In genomic region chr9:36665921-36666429, GRCh38 we compare ENCODE assay signal across 8 cellular contexts.
A peak's percentile ranks its signal among the peaks of the same experiment; 100 is the strongest.
DNase-seq lines count a peak whose midpoint lies in the region; ATAC-seq and TF ChIP-seq lines count a peak whose summit lies in the region.

No MANE protein-coding gene starts in this region.

- H3K27ac Mint-ChIP-seq in activated CD4-positive, alpha-beta T cell treated with anti-CD3 and anti-CD28 coated beads, Interleukin-2, amount 10 ng/mL, durations not matched to agents 7 days and 5 days: peak overlapping the region; percentile 31
- H3K27ac Mint-ChIP-seq in stimulated activated effector memory CD8-positive, alpha-beta T cell treated with anti-CD3 and anti-CD28 coated beads, Interleukin-12 subunit alpha, Interleukin-12 subunit beta, amount 100 ng/mL, for 72 hours: no peak overlapping the region
- H3K27ac Mint-ChIP-seq in activated T-cell treated with anti-CD3 and anti-CD28 coated beads, Interleukin-2, amount 50 U/mL, for 24 hours: no peak overlapping the region

- DNase-seq in activated CD4-positive, alpha-beta T cell treated with anti-CD3 and anti-CD28 coated beads, Interleukin-2, amount 10 ng/mL, durations not matched to agents 7 days and 5 days: no peak
- no peak for DNase-seq in activated CD4-positive, alpha-beta T cell treated with anti-CD3 and anti-CD28 coated beads for 48 hours
- no peak for DNase-seq in stimulated activated effector memory CD8-positive, alpha-beta T cell treated with anti-CD3 and anti-CD28 coated beads, Interleukin-12 subunit alpha, Interleukin-12 subunit beta, amount 100 ng/mL, for 72 hours (ENCODE audit: low spot score in 2 of 2)
- no peak for DNase-seq in islet precursor cell
- DNase-seq in activated T-cell treated with anti-CD3 and anti-CD28 coated beads, Interleukin-2, amount 50 U/mL, for 24 hours: no peak
- no peak for DNase-seq in Right ventricle myocardium inferior (ENCODE audit: missing footprints)

- no peak overlapping the region for H3K4me3 Mint-ChIP-seq in activated CD4-positive, alpha-beta T cell treated with anti-CD3 and anti-CD28 coated beads, Interleukin-2, amount 10 ng/mL, durations not matched to agents 7 days and 5 days
- no peak overlapping the region for H3K4me3 Mint-ChIP-seq in stimulated activated effector memory CD8-positive, alpha-beta T cell treated with anti-CD3 and anti-CD28 coated beads, Interleukin-12 subunit alpha, Interleukin-12 subunit beta, amount 100 ng/mL, for 72 hours
- H3K4me3 Mint-ChIP-seq in activated T-cell treated with anti-CD3 and anti-CD28 coated beads, Interleukin-2, amount 50 U/mL, for 24 hours: no peak overlapping the region

- peaks cover 24% of the 10 kb centered on the region for H3K4me1 Mint-ChIP-seq in activated CD4-positive, alpha-beta T cell treated with anti-CD3 and anti-CD28 coated beads, Interleukin-2, amount 10 ng/mL, durations not matched to agents 7 days and 5 days
- peaks cover 11% of the 10 kb centered on the region for H3K4me1 Mint-ChIP-seq in stimulated activated effector memory CD8-positive, alpha-beta T cell treated with anti-CD3 and anti-CD28 coated beads, Interleukin-12 subunit alpha, Interleukin-12 subunit beta, amount 100 ng/mL, for 72 hours
- peaks cover 18% of the 10 kb centered on the region for H3K4me1 Mint-ChIP-seq in activated T-cell treated with anti-CD3 and anti-CD28 coated beads, Interleukin-2, amount 50 U/mL, for 24 hours (ENCODE audit: low read depth)

- POLR2A ChIA-PET in activated CD4-positive, alpha-beta T cell treated with anti-CD3 and anti-CD28 coated beads, Interleukin-2, amount 10 ng/mL, durations not matched to agents 7 days and 5 days (lab: Charles Lee): no interaction called here

- H3K9me3 Mint-ChIP-seq in activated CD4-positive, alpha-beta T cell treated with anti-CD3 and anti-CD28 coated beads, Interleukin-2, amount 10 ng/mL, durations not matched to agents 7 days and 5 days: no peaks in the 10 kb centered on the region
- H3K9me3 Mint-ChIP-seq in stimulated activated effector memory CD8-positive, alpha-beta T cell treated with anti-CD3 and anti-CD28 coated beads, Interleukin-12 subunit alpha, Interleukin-12 subunit beta, amount 100 ng/mL, for 72 hours: no peaks in the 10 kb centered on the region
- no peaks in the 10 kb centered on the region for H3K9me3 Mint-ChIP-seq in activated T-cell treated with anti-CD3 and anti-CD28 coated beads, Interleukin-2, amount 50 U/mL, for 24 hours

- no peaks in the 10 kb centered on the region for H3K27me3 Mint-ChIP-seq in activated CD4-positive, alpha-beta T cell treated with anti-CD3 and anti-CD28 coated beads, Interleukin-2, amount 10 ng/mL, durations not matched to agents 7 days and 5 days
- no peaks in the 10 kb centered on the region for H3K27me3 Mint-ChIP-seq in activated T-cell treated with anti-CD3 and anti-CD28 coated beads, Interleukin-2, amount 50 U/mL, for 24 hours

- CTCF ChIA-PET in activated CD4-positive, alpha-beta T cell treated with anti-CD3 and anti-CD28 coated beads, Interleukin-2, amount 10 ng/mL, durations not matched to agents 7 days and 5 days (lab: Charles Lee): interaction anchor here (0.8 kb wide), 1 partner anchor 426 kb away, joined by 6 read pairs; no protein-coding TSS in a partner anchor

- intact Hi-C loops in Right ventricle myocardium inferior (cut with DNase I): no loop called here

- ATAC-seq in HG02981 (IDR thresholded peaks at IDR 0.05; ENCODE audit: unreplicated experiment) (peak; percentile 77), SK-N-SH treated with all-trans-retinoic acid at 6 μM for 48 hours (peak; percentile 62), Right ventricle myocardium inferior (no peak)
- ATAC-seq in stimulated activated effector memory CD8-positive, alpha-beta T cell treated with anti-CD3 and anti-CD28 coated beads, Interleukin-12 subunit alpha, Interleukin-12 subunit beta, amount 100 ng/mL, for 72 hours: peak; percentile 21

- peaks cover 46% of the 10 kb centered on the region for H3K36me3 Mint-ChIP-seq in activated CD4-positive, alpha-beta T cell treated with anti-CD3 and anti-CD28 coated beads, Interleukin-2, amount 10 ng/mL, durations not matched to agents 7 days and 5 days (ENCODE audit: low read depth)
- peaks cover 63% of the 10 kb centered on the region for H3K36me3 Mint-ChIP-seq in stimulated activated effector memory CD8-positive, alpha-beta T cell treated with anti-CD3 and anti-CD28 coated beads, Interleukin-12 subunit alpha, Interleukin-12 subunit beta, amount 100 ng/mL, for 72 hours
- peaks cover 64% of the 10 kb centered on the region for H3K36me3 Mint-ChIP-seq in activated T-cell treated with anti-CD3 and anti-CD28 coated beads, Interleukin-2, amount 50 U/mL, for 24 hours (ENCODE audit: low read depth)

TF ChIP-seq in SK-N-SH treated with all-trans-retinoic acid at 6 μM for 48 hours, 23 proteins besides CTCF, POLR2A, EP300 and RAD21:
- TF ChIP-seq ZFP3 (CRISPR knock-in tag; IDR thresholded peaks at IDR 0.05) (no peak), BACH2 (CRISPR knock-in tag; IDR thresholded peaks at IDR 0.05; ENCODE audit: borderline replicate concordance) (no peak), TCF4 (CRISPR knock-in tag; IDR thresholded peaks at IDR 0.05; ENCODE audit: borderline replicate concordance) (no peak), PATZ1 (CRISPR knock-in tag; IDR thresholded peaks at IDR 0.05; ENCODE audit: borderline replicate concordance) (no peak), OSR1 (CRISPR knock-in tag; IDR thresholded peaks at IDR 0.05) (no peak), ZNF565 (CRISPR knock-in tag; conservative IDR thresholded peaks at IDR 0.05; ENCODE audit: low read depth) (no peak), PPARA (CRISPR knock-in tag; IDR thresholded peaks at IDR 0.05; ENCODE audit: borderline replicate concordance) (no peak), SNAI2 (CRISPR knock-in tag; IDR thresholded peaks at IDR 0.05) (no peak), CREB5 (CRISPR knock-in tag; IDR thresholded peaks at IDR 0.05; ENCODE audit: low read depth) (no peak), ZNF8 (CRISPR knock-in tag; IDR thresholded peaks at IDR 0.05) (no peak), ZFP30 (CRISPR knock-in tag; IDR thresholded peaks at IDR 0.05) (no peak), CSDC2 (CRISPR knock-in tag; IDR thresholded peaks at IDR 0.05) (no peak), ZNF70 (CRISPR knock-in tag; IDR thresholded peaks at IDR 0.05) (no peak), ISL1 (CRISPR knock-in tag; IDR thresholded peaks at IDR 0.05) (no peak), RARB (CRISPR knock-in tag; IDR thresholded peaks at IDR 0.05) (no peak), GLIS3 (CRISPR knock-in tag; IDR thresholded peaks at IDR 0.05) (no peak), CSRNP3 (CRISPR knock-in tag; IDR thresholded peaks at IDR 0.05) (no peak), ZC3H10 (CRISPR knock-in tag; IDR thresholded peaks at IDR 0.05) (no peak), ARNTL (CRISPR knock-in tag; IDR thresholded peaks at IDR 0.05; ENCODE audit: borderline replicate concordance, low read depth) (no peak)
TF ChIP-seq in SK-N-SH treated with all-trans-retinoic acid at 6 μM for 48 hours: peak in this region for 0.
